ENCODE assay signal across 36 cellular contexts in the genomic region with DNA sequence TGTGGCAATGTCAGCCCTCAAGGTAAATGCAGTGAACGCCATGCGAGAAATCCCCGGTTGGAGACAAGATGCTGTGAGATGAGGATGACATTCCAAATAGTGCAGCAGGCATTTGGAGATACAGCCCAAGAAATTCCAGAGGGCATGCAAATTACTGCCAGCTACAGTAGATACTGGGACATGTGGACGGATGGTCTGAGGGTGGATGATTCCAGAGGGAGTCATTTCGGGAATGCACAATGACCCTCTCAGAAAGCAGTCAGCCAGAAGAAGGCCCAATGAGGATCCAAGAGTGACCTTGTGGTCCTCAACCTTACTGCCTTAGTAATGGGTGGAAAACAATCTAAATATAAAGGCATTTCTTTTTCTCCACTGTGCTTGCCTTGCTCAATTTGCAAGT.
"Had no signal": no experiment of that assay in that cellular context is flagged by ENCODE, and none has a peak within 500 bp of the region (broad histone marks: within the 10 kb centered on the region; RNA-seq: fewer than 3 reads in every experiment).

No MANE protein-coding gene starts in this region.

- DNase-seq: activated B cell treated with CpG ODN at 0.5 μM for 24 hours; activated CD4-positive, alpha-beta memory T cell treated with anti-CD3 and anti-CD28 coated beads for 36 hours; activated CD4-positive, alpha-beta T cell treated with anti-CD3 and anti-CD28 coated beads for 4 hours; activated CD4-positive, alpha-beta T cell treated with anti-CD3 and anti-CD28 coated beads, Interleukin-2, amount 10 ng/mL, durations not matched to agents 24 days and 14 days; activated CD4-positive, alpha-beta T cell treated with anti-CD3 and anti-CD28 coated beads, Interleukin-2, amount 50 U/mL, for 1 hour; activated CD4-positive, alpha-beta T cell treated with anti-CD3 and anti-CD28 coated beads, Interleukin-2, amount 50 U/mL, for 4 hours; activated CD4-positive, CD25-positive, alpha-beta regulatory T cell treated with anti-CD3 and anti-CD28 coated beads, Interleukin-2, amount 50 U/mL, for 72 hours; activated CD8-positive, alpha-beta memory T cell treated with anti-CD3 and anti-CD28 coated beads for 24 hours; activated CD8-positive, alpha-beta memory T cell treated with anti-CD3 and anti-CD28 coated beads, Interleukin-2, amount 10 ng/mL, durations not matched to agents 7 days and 5 days; activated CD8-positive, alpha-beta memory T cell treated with anti-CD3 and anti-CD28 coated beads, Interleukin-2, amount 50 U/mL, for 48 hours; activated CD8-positive, alpha-beta T cell treated with anti-CD3 and anti-CD28 coated beads for 36 hours; activated effector memory CD4-positive, alpha-beta T cell treated with anti-CD3 and anti-CD28 coated beads, Interleukin-2, amount 50 U/mL, for 16 hours; activated gamma-delta T cell treated with Interleukin-2 at 50 U/mL for 16 hours; activated naive CD4-positive, alpha-beta T cell; activated naive CD4-positive, alpha-beta T cell treated with anti-CD3 and anti-CD28 coated beads for 36 hours; activated naive CD4-positive, alpha-beta T cell treated with anti-CD3 and anti-CD28 coated beads, Interleukin-2, amount 50 U/mL, for 16 hours; activated naive CD8-positive, alpha-beta T cell treated with anti-CD3 and anti-CD28 coated beads for 36 hours; activated T-cell treated with anti-CD3 and anti-CD28 coated beads, Interleukin-2, amount 50 U/mL, for 1 hour; activated T-cell treated with anti-CD3 and anti-CD28 coated beads, Interleukin-2, amount 50 U/mL, for 4 hours; activated T-cell treated with anti-CD3 and anti-CD28 coated beads, Interleukin-2, amount 50 U/mL, for 72 hours; adrenal gland; amniotic stem cell; aorta; body of pancreas; brain microvascular endothelial cell; central memory CD4-positive, alpha-beta T cell; SW 1271; T-helper 1 cell; T-helper 2 cell; T-helper 9 cell had no signal

- ATAC-seq: activated CD8-positive, alpha-beta memory T cell treated with anti-CD3 and anti-CD28 coated beads, Interleukin-2, amount 10 ng/mL, durations not matched to agents 7 days and 5 days; activated CD8-positive, alpha-beta T cell treated with anti-CD3 and anti-CD28 coated beads for 36 hours; activated naive CD4-positive, alpha-beta T cell treated with anti-CD3 and anti-CD28 coated beads, Interleukin-2, amount 50 U/mL, for 72 hours; activated T-cell treated with anti-CD3 and anti-CD28 coated beads, Interleukin-2, amount 50 U/mL, for 4 hours; activated T-cell treated with anti-CD3 and anti-CD28 coated beads, Interleukin-2, amount 50 U/mL, for 72 hours; activated T-helper 17 cell treated with anti-CD3 and anti-CD28 coated beads, Interleukin-2, amount 50 U/mL, for 72 hours; body of pancreas had no signal

- FAIRE-seq: astrocyte, TTC549 had no signal

- H3K27me3 ChIP-seq: adrenal gland, body of pancreas, brain microvascular endothelial cell, breast epithelium had no signal

- H3K9me3 ChIP-seq: adrenal gland, body of pancreas, breast epithelium had no signal

- H3K4me1 ChIP-seq: body of pancreas, breast epithelium had no signal

- H3K36me3 ChIP-seq: adrenal gland, brain microvascular endothelial cell, breast epithelium had no signal

- H3K4me3 ChIP-seq: adrenal gland, body of pancreas, breast epithelium had no signal

- H3K27ac ChIP-seq: adrenal gland, body of pancreas, brain microvascular endothelial cell, breast epithelium, VCaP had no signal
